In genomic region chr9:123933401-123933800, GRCh38 we compare ENCODE assay signal across 15 cellular contexts. TPM values are rescaled to one million over a fixed set of nuclear protein-coding genes. Genes with fewer than 3 reads are reported as not detected.
DNase-seq lines count a peak whose midpoint lies in the region; ATAC-seq, FAIRE-seq and TF ChIP-seq lines count a peak whose summit lies in the region.
"Had no signal": no experiment of that assay in that cellular context is flagged by ENCODE, and none has a peak within 500 bp of the region (broad histone marks: within the 10 kb centered on the region; RNA-seq: fewer than 3 reads in every experiment).

No MANE protein-coding gene starts in this region.

- TF ChIP-seq POLR2A in H54 (IDR thresholded peaks at IDR 0.05; ENCODE audit: low read depth, low read length), result no peak
- no peak for TF ChIP-seq POLR2A in esophagus squamous epithelium (IDR thresholded peaks at IDR 0.05)

- peaks cover 0 to 7% (median 0%) of the 10 kb centered on the region in 3 donors for H3K9me3 ChIP-seq in esophagus squamous epithelium

- H3K27ac Mint-ChIP-seq in activated CD4-positive, alpha-beta T cell treated with anti-CD3 and anti-CD28 coated beads, Interleukin-2, amount 10 ng/mL, durations not matched to agents 7 days and 5 days, result no peak overlapping the region

- POLR2A ChIA-PET in activated CD4-positive, alpha-beta T cell treated with anti-CD3 and anti-CD28 coated beads, Interleukin-2, amount 10 ng/mL, durations not matched to agents 7 days and 5 days (lab: Charles Lee), result no interaction called here

- ATAC-seq in GM18861 (IDR thresholded peaks at IDR 0.05; ENCODE audit: unreplicated experiment), result no peak

- no peaks in the 10 kb centered on the region for H3K9me3 Mint-ChIP-seq in activated CD4-positive, alpha-beta T cell treated with anti-CD3 and anti-CD28 coated beads, Interleukin-2, amount 10 ng/mL, durations not matched to agents 7 days and 5 days

- peaks cover 14% of the 10 kb centered on the region for H3K4me1 Mint-ChIP-seq in activated CD4-positive, alpha-beta T cell treated with anti-CD3 and anti-CD28 coated beads, Interleukin-2, amount 10 ng/mL, durations not matched to agents 7 days and 5 days

- H3K27ac ChIP-seq in esophagus squamous epithelium, result no peak overlapping the region

- DNase-seq in H54 (ENCODE audit: insufficient read length, low spot score) (peak; percentile 95), RPMI7951 (ENCODE audit: low read depth) (peak; percentile 76), fibroblast of peridontal ligament (ENCODE audit: extremely low read depth) (peak; percentile 37), renal cortical epithelial cell (ENCODE audit: low read depth) (peak; percentile 84), frontal cortex (ENCODE audit: low spot score in 2 of 2) (no peak), esophagus squamous epithelium (lab: John Stamatoyannopoulos, UW) (no peak)
- DNase-seq in activated CD4-positive, alpha-beta T cell treated with anti-CD3 and anti-CD28 coated beads, Interleukin-2, amount 10 ng/mL, durations not matched to agents 7 days and 5 days, result no peak
- DNase-seq: activated T-cell treated with anti-CD3 and anti-CD28 coated beads, Interleukin-2, amount 50 U/mL, for 1 hour; aorta; DMS79 treated with DMSO at 0.1 percent for 48 hours; erythroblast; left cardiac atrium; NCI-H2081 had no signal

- peak; percentile 100 for FAIRE-seq in H54 (lab: Jason Lieb, UNC)
- FAIRE-seq in frontal cortex (lab: Jason Lieb, UNC), result no peak
- FAIRE-seq: GM18507 had no signal

- no peak for TF ChIP-seq CTCF in esophagus squamous epithelium (IDR thresholded peaks at IDR 0.05)

- intact Hi-C loops in esophagus squamous epithelium (cut with DNase I), result no loop called here

- WGBS in esophagus squamous epithelium, 2 donors, result 50 to 51% methylated on average over 4 of the region's 4 CpGs

- H3K4me3 Mint-ChIP-seq in activated CD4-positive, alpha-beta T cell treated with anti-CD3 and anti-CD28 coated beads, Interleukin-2, amount 10 ng/mL, durations not matched to agents 7 days and 5 days, result no peak overlapping the region

- H3K27me3 ChIP-seq in esophagus squamous epithelium, result peaks cover 0 to 10% (median 0%) of the 10 kb centered on the region in 4 donors

- peaks cover 30% of the 10 kb centered on the region for H3K27me3 Mint-ChIP-seq in activated CD4-positive, alpha-beta T cell treated with anti-CD3 and anti-CD28 coated beads, Interleukin-2, amount 10 ng/mL, durations not matched to agents 7 days and 5 days

- CTCF ChIA-PET in activated CD4-positive, alpha-beta T cell treated with anti-CD3 and anti-CD28 coated beads, Interleukin-2, amount 10 ng/mL, durations not matched to agents 7 days and 5 days (lab: Charles Lee), result no interaction called here

- no peaks in the 10 kb centered on the region for H3K36me3 Mint-ChIP-seq in activated CD4-positive, alpha-beta T cell treated with anti-CD3 and anti-CD28 coated beads, Interleukin-2, amount 10 ng/mL, durations not matched to agents 7 days and 5 days (ENCODE audit: low read depth)

- no peak overlapping the region for H3K4me3 ChIP-seq in esophagus squamous epithelium

- peaks cover 5 to 18% (median 5%) of the 10 kb centered on the region in 3 donors for H3K4me1 ChIP-seq in esophagus squamous epithelium

- no peaks in the 10 kb centered on the region for H3K36me3 ChIP-seq in esophagus squamous epithelium

RNA-seq across cellular contexts. Expression of gene DENND1A, which starts 3.5 kb away (rescaled TPM):
- total RNA-seq in RPMI7951 (2014; rRNA removed; shearing (Covaris generic)), result 14.4 and 24.0 TPM in 2 replicates
- total RNA-seq in renal cortical epithelial cell, result 10.1 and 21.5 TPM in 2 replicates
- 17.9 TPM for total RNA-seq in frontal cortex
- total RNA-seq in esophagus squamous epithelium, result 10 to 100 TPM in 3 of 4 donors, 1 to 10 TPM in 1; 5.3 to 16.0 (median 12.9) TPM
- 10 to 100 TPM; 15.5 to 21.2 TPM for total RNA-seq in activated CD4-positive, alpha-beta T cell treated with anti-CD3 and anti-CD28 coated beads, Interleukin-2, amount 10 ng/mL, durations not matched to agents 7 days and 5 days

Comparison
In these comparisons a context has a peak if more than half of its experiments do, and no peak if none do; other contexts are left out.
1. DNase-seq: peak in H54 (single experiment), RPMI7951 (single experiment), fibroblast of peridontal ligament (single experiment) and renal cortical epithelial cell (single experiment); none in frontal cortex (0 of 2), esophagus squamous epithelium (single experiment) and activated CD4-positive, alpha-beta T cell treated with anti-CD3 and anti-CD28 coated beads, Interleukin-2, amount 10 ng/mL, durations not matched to agents 7 days and 5 days (single experiment).